1 cellular context compared by ENCODE assay signal in genomic region chr12:124917135-124917840, GRCh38.
A peak's percentile ranks its signal among the peaks of the same experiment; 100 is the strongest.
TF ChIP-seq lines count a peak whose summit lies in the region.

No MANE protein-coding gene starts in this region.

TF ChIP-seq in HCT116, 20 proteins besides CTCF, POLR2A, EP300 and RAD21 (continued from another document):
- TF ChIP-seq, protein P1, sequence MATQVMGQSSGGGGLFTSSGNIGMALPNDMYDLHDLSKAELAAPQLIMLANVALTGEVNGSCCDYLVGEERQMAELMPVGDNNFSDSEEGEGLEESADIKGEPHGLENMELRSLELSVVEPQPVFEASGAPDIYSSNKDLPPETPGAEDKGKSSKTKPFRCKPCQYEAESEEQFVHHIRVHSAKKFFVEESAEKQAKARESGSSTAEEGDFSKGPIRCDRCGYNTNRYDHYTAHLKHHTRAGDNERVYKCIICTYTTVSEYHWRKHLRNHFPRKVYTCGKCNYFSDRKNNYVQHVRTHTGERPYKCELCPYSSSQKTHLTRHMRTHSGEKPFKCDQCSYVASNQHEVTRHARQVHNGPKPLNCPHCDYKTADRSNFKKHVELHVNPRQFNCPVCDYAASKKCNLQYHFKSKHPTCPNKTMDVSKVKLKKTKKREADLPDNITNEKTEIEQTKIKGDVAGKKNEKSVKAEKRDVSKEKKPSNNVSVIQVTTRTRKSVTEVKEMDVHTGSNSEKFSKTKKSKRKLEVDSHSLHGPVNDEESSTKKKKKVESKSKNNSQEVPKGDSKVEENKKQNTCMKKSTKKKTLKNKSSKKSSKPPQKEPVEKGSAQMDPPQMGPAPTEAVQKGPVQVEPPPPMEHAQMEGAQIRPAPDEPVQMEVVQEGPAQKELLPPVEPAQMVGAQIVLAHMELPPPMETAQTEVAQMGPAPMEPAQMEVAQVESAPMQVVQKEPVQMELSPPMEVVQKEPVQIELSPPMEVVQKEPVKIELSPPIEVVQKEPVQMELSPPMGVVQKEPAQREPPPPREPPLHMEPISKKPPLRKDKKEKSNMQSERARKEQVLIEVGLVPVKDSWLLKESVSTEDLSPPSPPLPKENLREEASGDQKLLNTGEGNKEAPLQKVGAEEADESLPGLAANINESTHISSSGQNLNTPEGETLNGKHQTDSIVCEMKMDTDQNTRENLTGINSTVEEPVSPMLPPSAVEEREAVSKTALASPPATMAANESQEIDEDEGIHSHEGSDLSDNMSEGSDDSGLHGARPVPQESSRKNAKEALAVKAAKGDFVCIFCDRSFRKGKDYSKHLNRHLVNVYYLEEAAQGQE (IDR thresholded peaks at IDR 0.05; ENCODE audit: low read depth), result no peak
- TF ChIP-seq SP1 (IDR thresholded peaks at IDR 0.05; ENCODE audit: low read depth) (no peak), TCF7L2 (IDR thresholded peaks at IDR 0.05; ENCODE audit: borderline replicate concordance, extremely low read depth, insufficient read depth, insufficient read length) (peak; percentile 95), EGR1 (IDR thresholded peaks at IDR 0.05; ENCODE audit: low read depth) (no peak), YY1 (IDR thresholded peaks at IDR 0.05; ENCODE audit: extremely low read depth, insufficient replicate concordance, low read depth, low read length) (peak; percentile 78), SIN3A (IDR thresholded peaks at IDR 0.05; ENCODE audit: low read depth) (no peak), EZH2phosphoT487 (IDR thresholded peaks at IDR 0.05; ENCODE audit: borderline replicate concordance) (no peak), ZFX (IDR thresholded peaks at IDR 0.05) (no peak), CEBPB (IDR thresholded peaks at IDR 0.05; ENCODE audit: low read depth) (no peak), EZH2 (IDR thresholded peaks at IDR 0.05) (no peak), FOSL1 (IDR thresholded peaks at IDR 0.05; ENCODE audit: low read depth) (no peak), JUND (IDR thresholded peaks at IDR 0.05) (no peak), SRF (IDR thresholded peaks at IDR 0.05; ENCODE audit: low read depth) (no peak), ZNF274 (IDR thresholded peaks at IDR 0.05; ENCODE audit: low read depth, low read length) (no peak)
- TF ChIP-seq, protein P2, sequence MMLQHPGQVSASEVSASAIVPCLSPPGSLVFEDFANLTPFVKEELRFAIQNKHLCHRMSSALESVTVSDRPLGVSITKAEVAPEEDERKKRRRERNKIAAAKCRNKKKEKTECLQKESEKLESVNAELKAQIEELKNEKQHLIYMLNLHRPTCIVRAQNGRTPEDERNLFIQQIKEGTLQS (IDR thresholded peaks at IDR 0.05), result no peak
- TF ChIP-seq, protein P3, sequence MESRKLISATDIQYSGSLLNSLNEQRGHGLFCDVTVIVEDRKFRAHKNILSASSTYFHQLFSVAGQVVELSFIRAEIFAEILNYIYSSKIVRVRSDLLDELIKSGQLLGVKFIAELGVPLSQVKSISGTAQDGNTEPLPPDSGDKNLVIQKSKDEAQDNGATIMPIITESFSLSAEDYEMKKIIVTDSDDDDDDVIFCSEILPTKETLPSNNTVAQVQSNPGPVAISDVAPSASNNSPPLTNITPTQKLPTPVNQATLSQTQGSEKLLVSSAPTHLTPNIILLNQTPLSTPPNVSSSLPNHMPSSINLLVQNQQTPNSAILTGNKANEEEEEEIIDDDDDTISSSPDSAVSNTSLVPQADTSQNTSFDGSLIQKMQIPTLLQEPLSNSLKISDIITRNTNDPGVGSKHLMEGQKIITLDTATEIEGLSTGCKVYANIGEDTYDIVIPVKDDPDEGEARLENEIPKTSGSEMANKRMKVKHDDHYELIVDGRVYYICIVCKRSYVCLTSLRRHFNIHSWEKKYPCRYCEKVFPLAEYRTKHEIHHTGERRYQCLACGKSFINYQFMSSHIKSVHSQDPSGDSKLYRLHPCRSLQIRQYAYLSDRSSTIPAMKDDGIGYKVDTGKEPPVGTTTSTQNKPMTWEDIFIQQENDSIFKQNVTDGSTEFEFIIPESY (IDR thresholded peaks at IDR 0.05; ENCODE audit: extremely low read depth, insufficient replicate concordance, low read length), result peak; percentile 28
